ENCODE assay signal across 1 cellular context in the genomic region with DNA sequence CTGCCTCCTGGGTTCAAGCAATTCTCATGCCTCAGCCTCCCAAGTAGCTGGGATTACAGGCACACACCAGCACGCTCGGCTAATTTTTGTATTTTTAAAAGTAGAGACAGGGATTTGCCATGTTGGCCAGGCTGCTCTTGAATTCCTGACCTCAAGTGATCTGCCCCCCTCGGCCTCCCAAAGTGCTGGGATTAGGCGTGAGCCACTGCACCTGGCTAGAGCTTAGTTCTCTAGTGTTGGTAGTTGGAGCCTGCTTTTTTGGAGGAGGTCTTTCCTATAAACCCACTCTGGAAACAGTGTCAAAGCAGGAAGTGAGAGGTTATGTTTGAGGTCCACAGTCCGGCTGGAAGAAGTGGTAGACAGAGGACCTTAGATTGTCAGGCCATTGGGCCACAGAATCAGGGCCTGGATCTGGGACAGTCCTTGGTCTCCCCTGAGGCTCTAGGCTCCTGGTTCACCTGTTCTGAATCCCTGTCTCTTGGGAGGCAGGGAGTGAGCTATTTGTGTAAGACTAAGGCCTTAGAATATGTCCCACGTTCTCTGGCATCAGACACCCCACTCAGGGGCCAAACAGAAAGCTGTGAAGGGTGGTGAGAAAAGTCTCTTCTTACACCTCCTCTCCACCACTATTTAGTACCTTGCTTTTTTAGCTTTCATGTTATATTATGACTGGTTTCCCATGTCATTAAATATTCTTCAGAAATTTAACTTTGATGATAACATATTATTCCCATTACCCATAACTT.
TF ChIP-seq lines count a peak whose summit lies in the region.

No MANE protein-coding gene starts in this region.

TF ChIP-seq in GM12878, 131 proteins besides CTCF, POLR2A, EP300 and RAD21 (continued from another document and continues in another):
- TF ChIP-seq, protein P1, sequence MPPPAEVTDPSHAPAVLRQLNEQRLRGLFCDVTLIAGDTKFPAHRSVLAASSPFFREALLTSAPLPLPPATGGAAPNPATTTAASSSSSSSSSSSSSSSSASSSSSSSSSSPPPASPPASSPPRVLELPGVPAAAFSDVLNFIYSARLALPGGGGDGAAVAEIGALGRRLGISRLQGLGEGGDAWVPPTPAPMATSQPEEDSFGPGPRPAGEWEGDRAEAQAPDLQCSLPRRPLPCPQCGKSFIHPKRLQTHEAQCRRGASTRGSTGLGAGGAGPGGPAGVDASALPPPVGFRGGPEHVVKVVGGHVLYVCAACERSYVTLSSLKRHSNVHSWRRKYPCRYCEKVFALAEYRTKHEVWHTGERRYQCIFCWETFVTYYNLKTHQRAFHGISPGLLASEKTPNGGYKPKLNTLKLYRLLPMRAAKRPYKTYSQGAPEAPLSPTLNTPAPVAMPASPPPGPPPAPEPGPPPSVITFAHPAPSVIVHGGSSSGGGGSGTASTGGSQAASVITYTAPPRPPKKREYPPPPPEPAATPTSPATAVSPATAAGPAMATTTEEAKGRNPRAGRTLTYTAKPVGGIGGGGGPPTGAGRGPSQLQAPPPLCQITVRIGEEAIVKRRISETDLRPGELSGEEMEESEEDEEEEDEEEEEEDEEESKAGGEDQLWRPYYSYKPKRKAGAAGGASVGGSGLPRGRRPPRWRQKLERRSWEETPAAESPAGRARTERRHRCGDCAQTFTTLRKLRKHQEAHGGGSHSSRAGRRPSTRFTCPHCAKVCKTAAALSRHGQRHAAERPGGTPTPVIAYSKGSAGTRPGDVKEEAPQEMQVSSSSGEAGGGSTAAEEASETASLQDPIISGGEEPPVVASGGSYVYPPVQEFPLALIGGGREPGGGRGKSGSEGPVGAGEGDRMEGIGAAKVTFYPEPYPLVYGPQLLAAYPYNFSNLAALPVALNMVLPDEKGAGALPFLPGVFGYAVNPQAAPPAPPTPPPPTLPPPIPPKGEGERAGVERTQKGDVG (CRISPR knock-in tag; IDR thresholded peaks at IDR 0.05) = no peak
- TF ChIP-seq, protein P2, sequence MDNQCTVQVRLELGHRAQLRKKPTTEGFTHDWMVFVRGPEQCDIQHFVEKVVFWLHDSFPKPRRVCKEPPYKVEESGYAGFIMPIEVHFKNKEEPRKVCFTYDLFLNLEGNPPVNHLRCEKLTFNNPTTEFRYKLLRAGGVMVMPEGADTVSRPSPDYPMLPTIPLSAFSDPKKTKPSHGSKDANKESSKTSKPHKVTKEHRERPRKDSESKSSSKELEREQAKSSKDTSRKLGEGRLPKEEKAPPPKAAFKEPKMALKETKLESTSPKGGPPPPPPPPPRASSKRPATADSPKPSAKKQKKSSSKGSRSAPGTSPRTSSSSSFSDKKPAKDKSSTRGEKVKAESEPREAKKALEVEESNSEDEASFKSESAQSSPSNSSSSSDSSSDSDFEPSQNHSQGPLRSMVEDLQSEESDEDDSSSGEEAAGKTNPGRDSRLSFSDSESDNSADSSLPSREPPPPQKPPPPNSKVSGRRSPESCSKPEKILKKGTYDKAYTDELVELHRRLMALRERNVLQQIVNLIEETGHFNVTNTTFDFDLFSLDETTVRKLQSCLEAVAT (IDR thresholded peaks at IDR 0.05) = 0 out of 2 replicates have a peak, but pooled peaks have one; percentile 66
- TF ChIP-seq DPF2 (IDR thresholded peaks at IDR 0.05) (peak; percentile 81), MYB (IDR thresholded peaks at IDR 0.05; ENCODE audit: borderline replicate concordance, low read depth, low read length) (no peak), ASH2L (IDR thresholded peaks at IDR 0.05; ENCODE audit: borderline replicate concordance, low read depth) (no peak), EGR1 (IDR thresholded peaks at IDR 0.05; ENCODE audit: borderline replicate concordance in 1 of 2, low read depth in 2 of 2, low read length in 2 of 2) (no peak), ZNF207 (IDR thresholded peaks at IDR 0.05; ENCODE audit: borderline replicate concordance) (no peak), CHD2 (IDR thresholded peaks at IDR 0.05; ENCODE audit: borderline replicate concordance, low read depth, low read length) (no peak), SPI1 (IDR thresholded peaks at IDR 0.05; ENCODE audit: borderline replicate concordance, insufficient read depth, low read depth, low read length) (peak; percentile 62; the same call in 1 of the 2 replicates), NR2C1 (IDR thresholded peaks at IDR 0.05) (no peak), RBBP5 (conservative IDR thresholded peaks at IDR 0.05) (no peak), SIX5 (IDR thresholded peaks at IDR 0.05; ENCODE audit: low read depth, low read length, severe bottlenecking) (no peak), TCF3 (IDR thresholded peaks at IDR 0.05; ENCODE audit: borderline replicate concordance, insufficient read depth, low read depth, low read length) (no peak), POLR2AphosphoS2 (IDR thresholded peaks at IDR 0.05; ENCODE audit: low read depth, low read length) (no peak), IKZF1 (conservative IDR thresholded peaks at IDR 0.05) (peak; percentile 67), LARP7 (IDR thresholded peaks at IDR 0.05) (peak; percentile 63; the same call in 1 of the 2 replicates), NFXL1 (IDR thresholded peaks at IDR 0.05; ENCODE audit: borderline replicate concordance) (no peak), BCL11A (IDR thresholded peaks at IDR 0.05; ENCODE audit: low read depth, low read length) (no peak), MTA2 (IDR thresholded peaks at IDR 0.05; ENCODE audit: low read depth) (no peak; the same call in none of the 2 replicates), RUNX3 (IDR thresholded peaks at IDR 0.05; ENCODE audit: low read length) (no peak), NR2F1 (conservative IDR thresholded peaks at IDR 0.05) (no peak), SREBF2 (IDR thresholded peaks at IDR 0.05; ENCODE audit: low read length) (no peak), CHD1 (IDR thresholded peaks at IDR 0.05; ENCODE audit: low read depth, low read length) (no peak), ZNF217 (IDR thresholded peaks at IDR 0.05) (peak; percentile 23; the same call in 1 of the 2 replicates), CBX5 (IDR thresholded peaks at IDR 0.05; ENCODE audit: low read depth) (no peak), PAX5 (IDR thresholded peaks at IDR 0.05; ENCODE audit: borderline replicate concordance, low read depth, low read length) (no peak; the same call in 1 of the 2 replicates), IKZF2 (IDR thresholded peaks at IDR 0.05) (peak; percentile 40 to 66; a peak in 2 of 4 replicates), MEF2B (IDR thresholded peaks at IDR 0.05; ENCODE audit: partially characterized antibody, poor library complexity, severe bottlenecking) (peak; percentile 9)
- TF ChIP-seq, protein P3, sequence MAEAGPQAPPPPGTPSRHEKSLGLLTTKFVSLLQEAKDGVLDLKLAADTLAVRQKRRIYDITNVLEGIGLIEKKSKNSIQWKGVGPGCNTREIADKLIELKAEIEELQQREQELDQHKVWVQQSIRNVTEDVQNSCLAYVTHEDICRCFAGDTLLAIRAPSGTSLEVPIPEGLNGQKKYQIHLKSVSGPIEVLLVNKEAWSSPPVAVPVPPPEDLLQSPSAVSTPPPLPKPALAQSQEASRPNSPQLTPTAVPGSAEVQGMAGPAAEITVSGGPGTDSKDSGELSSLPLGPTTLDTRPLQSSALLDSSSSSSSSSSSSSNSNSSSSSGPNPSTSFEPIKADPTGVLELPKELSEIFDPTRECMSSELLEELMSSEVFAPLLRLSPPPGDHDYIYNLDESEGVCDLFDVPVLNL (IDR thresholded peaks at IDR 0.05; ENCODE audit: low read depth, low read length) = no peak
- TF ChIP-seq, protein P4, sequence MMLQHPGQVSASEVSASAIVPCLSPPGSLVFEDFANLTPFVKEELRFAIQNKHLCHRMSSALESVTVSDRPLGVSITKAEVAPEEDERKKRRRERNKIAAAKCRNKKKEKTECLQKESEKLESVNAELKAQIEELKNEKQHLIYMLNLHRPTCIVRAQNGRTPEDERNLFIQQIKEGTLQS (IDR thresholded peaks at IDR 0.05; ENCODE audit: borderline replicate concordance, extremely low read depth, low read depth, low read length) = no peak
- TF ChIP-seq, protein P5, sequence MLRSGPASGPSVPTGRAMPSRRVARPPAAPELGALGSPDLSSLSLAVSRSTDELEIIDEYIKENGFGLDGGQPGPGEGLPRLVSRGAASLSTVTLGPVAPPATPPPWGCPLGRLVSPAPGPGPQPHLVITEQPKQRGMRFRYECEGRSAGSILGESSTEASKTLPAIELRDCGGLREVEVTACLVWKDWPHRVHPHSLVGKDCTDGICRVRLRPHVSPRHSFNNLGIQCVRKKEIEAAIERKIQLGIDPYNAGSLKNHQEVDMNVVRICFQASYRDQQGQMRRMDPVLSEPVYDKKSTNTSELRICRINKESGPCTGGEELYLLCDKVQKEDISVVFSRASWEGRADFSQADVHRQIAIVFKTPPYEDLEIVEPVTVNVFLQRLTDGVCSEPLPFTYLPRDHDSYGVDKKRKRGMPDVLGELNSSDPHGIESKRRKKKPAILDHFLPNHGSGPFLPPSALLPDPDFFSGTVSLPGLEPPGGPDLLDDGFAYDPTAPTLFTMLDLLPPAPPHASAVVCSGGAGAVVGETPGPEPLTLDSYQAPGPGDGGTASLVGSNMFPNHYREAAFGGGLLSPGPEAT (IDR thresholded peaks at IDR 0.05; ENCODE audit: low read depth) = no peak
- TF ChIP-seq, protein P6, sequence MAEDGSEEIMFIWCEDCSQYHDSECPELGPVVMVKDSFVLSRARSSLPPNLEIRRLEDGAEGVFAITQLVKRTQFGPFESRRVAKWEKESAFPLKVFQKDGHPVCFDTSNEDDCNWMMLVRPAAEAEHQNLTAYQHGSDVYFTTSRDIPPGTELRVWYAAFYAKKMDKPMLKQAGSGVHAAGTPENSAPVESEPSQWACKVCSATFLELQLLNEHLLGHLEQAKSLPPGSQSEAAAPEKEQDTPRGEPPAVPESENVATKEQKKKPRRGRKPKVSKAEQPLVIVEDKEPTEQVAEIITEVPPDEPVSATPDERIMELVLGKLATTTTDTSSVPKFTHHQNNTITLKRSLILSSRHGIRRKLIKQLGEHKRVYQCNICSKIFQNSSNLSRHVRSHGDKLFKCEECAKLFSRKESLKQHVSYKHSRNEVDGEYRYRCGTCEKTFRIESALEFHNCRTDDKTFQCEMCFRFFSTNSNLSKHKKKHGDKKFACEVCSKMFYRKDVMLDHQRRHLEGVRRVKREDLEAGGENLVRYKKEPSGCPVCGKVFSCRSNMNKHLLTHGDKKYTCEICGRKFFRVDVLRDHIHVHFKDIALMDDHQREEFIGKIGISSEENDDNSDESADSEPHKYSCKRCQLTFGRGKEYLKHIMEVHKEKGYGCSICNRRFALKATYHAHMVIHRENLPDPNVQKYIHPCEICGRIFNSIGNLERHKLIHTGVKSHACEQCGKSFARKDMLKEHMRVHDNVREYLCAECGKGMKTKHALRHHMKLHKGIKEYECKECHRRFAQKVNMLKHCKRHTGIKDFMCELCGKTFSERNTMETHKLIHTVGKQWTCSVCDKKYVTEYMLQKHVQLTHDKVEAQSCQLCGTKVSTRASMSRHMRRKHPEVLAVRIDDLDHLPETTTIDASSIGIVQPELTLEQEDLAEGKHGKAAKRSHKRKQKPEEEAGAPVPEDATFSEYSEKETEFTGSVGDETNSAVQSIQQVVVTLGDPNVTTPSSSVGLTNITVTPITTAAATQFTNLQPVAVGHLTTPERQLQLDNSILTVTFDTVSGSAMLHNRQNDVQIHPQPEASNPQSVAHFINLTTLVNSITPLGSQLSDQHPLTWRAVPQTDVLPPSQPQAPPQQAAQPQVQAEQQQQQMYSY (CRISPR knock-in tag; IDR thresholded peaks at IDR 0.05) = no peak
- TF ChIP-seq, protein P7, sequence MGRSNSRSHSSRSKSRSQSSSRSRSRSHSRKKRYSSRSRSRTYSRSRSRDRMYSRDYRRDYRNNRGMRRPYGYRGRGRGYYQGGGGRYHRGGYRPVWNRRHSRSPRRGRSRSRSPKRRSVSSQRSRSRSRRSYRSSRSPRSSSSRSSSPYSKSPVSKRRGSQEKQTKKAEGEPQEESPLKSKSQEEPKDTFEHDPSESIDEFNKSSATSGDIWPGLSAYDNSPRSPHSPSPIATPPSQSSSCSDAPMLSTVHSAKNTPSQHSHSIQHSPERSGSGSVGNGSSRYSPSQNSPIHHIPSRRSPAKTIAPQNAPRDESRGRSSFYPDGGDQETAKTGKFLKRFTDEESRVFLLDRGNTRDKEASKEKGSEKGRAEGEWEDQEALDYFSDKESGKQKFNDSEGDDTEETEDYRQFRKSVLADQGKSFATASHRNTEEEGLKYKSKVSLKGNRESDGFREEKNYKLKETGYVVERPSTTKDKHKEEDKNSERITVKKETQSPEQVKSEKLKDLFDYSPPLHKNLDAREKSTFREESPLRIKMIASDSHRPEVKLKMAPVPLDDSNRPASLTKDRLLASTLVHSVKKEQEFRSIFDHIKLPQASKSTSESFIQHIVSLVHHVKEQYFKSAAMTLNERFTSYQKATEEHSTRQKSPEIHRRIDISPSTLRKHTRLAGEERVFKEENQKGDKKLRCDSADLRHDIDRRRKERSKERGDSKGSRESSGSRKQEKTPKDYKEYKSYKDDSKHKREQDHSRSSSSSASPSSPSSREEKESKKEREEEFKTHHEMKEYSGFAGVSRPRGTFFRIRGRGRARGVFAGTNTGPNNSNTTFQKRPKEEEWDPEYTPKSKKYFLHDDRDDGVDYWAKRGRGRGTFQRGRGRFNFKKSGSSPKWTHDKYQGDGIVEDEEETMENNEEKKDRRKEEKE (IDR thresholded peaks at IDR 0.05) = no peak
- TF ChIP-seq, protein P8, sequence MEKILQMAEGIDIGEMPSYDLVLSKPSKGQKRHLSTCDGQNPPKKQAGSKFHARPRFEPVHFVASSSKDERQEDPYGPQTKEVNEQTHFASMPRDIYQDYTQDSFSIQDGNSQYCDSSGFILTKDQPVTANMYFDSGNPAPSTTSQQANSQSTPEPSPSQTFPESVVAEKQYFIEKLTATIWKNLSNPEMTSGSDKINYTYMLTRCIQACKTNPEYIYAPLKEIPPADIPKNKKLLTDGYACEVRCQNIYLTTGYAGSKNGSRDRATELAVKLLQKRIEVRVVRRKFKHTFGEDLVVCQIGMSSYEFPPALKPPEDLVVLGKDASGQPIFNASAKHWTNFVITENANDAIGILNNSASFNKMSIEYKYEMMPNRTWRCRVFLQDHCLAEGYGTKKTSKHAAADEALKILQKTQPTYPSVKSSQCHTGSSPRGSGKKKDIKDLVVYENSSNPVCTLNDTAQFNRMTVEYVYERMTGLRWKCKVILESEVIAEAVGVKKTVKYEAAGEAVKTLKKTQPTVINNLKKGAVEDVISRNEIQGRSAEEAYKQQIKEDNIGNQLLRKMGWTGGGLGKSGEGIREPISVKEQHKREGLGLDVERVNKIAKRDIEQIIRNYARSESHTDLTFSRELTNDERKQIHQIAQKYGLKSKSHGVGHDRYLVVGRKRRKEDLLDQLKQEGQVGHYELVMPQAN (conservative IDR thresholded peaks at IDR 0.05) = no peak
- TF ChIP-seq, protein P9, sequence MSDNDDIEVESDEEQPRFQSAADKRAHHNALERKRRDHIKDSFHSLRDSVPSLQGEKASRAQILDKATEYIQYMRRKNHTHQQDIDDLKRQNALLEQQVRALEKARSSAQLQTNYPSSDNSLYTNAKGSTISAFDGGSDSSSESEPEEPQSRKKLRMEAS (IDR thresholded peaks at IDR 0.05; ENCODE audit: low read depth, low read length) = no peak
